Comparison of ENCODE assay signal across 1 cellular context in genomic region chr17:571224-571623, GRCh38.
TF ChIP-seq lines count a peak whose summit lies in the region.

No MANE protein-coding gene starts in this region.

TF ChIP-seq in IMR-90, 13 proteins besides CTCF, POLR2A, EP300 and RAD21 (continued from another document):
- TF ChIP-seq SMC3 (IDR thresholded peaks at IDR 0.05; ENCODE audit: low read depth, low read length) (no peak), NFE2L2 (IDR thresholded peaks at IDR 0.05; ENCODE audit: low read depth, low read length) (no peak), CHD1 (IDR thresholded peaks at IDR 0.05; ENCODE audit: low read depth, low read length) (no peak), MAZ (IDR thresholded peaks at IDR 0.05; ENCODE audit: borderline replicate concordance, low read depth, low read length) (no peak), USF2 (IDR thresholded peaks at IDR 0.05; ENCODE audit: low read depth, low read length) (no peak), FOS (IDR thresholded peaks at IDR 0.05; ENCODE audit: low read depth, low read length) (no peak)
